ENCODE assay signal across 9 cellular contexts in the genomic region with DNA sequence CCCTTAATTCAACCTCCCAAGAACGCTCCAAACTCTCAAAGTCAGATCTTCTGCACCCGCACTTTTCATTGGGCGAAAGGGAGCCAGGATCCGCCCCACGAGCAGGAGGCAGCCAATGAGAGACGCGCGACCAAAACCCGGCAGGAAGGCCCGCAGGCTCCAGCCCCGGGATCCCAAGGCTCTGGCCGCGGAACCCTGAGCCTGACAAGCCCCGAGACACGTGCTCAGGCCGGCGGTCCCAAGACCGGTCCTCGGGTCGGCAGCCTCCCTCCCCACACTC. TPM values are rescaled to one million over a fixed set of nuclear protein-coding genes. Genes with fewer than 3 reads are reported as not detected.
A peak's percentile ranks its signal among the peaks of the same experiment; 100 is the strongest.
DNase-seq lines count a peak whose midpoint lies in the region; ATAC-seq and TF ChIP-seq lines count a peak whose summit lies in the region.
"Had no signal": no experiment of that assay in that cellular context is flagged by ENCODE, and none has a peak within 500 bp of the region (broad histone marks: within the 10 kb centered on the region; RNA-seq: fewer than 3 reads in every experiment).

No MANE protein-coding gene starts in this region.

- WGBS in lung, 2 donors, result 0% methylated on average over 20 of the region's 20 CpGs

- peaks cover 0 to 9% of the 10 kb centered on the region in 2 donors for H3K4me1 ChIP-seq in lung (ENCODE audit: control insufficient read depth in 2 of 2, insufficient read depth in 2 of 2, low read length in 2 of 2)

- no peaks in the 10 kb centered on the region for H3K27me3 ChIP-seq in lung (ENCODE audit: control insufficient read depth, insufficient read depth)

- peaks cover 0 to 10% of the 10 kb centered on the region in 2 donors for H3K36me3 ChIP-seq in lung (ENCODE audit: control insufficient read depth in 2 of 2, insufficient read depth in 2 of 2, low read length in 2 of 2)

- DNase-seq in C1 segment of cervical spinal cord (lab: John Stamatoyannopoulos, UW) (peak; percentile 52 to 91 (median 79)), NCI-H82 treated with DMSO at 0.1 percent for 48 hours (lab: John Stamatoyannopoulos, UW; ENCODE audit: unreplicated experiment) (peak; percentile 49), ecto neural progenitor cell (ENCODE audit: low spot score) (peak; percentile 96), lung (ENCODE audit: low spot score) (peak; percentile 90)
- DNase-seq in activated CD4-positive, alpha-beta memory T cell treated with anti-CD3 and anti-CD28 coated beads, Interleukin-2, amount 10 ng/mL, durations not matched to agents 7 days and 5 days, result peak; percentile 91
- DNase-seq in stimulated activated CD4-positive, alpha-beta T cell treated with anti-CD3 and anti-CD28 coated beads, TNF-alpha, amount 100 ng/mL, for 24 hours (ENCODE audit: low read depth in 3 of 3), result peak; percentile 78 to 87 (median 80)

- H3K27me3 Mint-ChIP-seq in activated CD4-positive, alpha-beta memory T cell treated with anti-CD3 and anti-CD28 coated beads, Interleukin-2, amount 10 ng/mL, durations not matched to agents 7 days and 5 days, result no peaks in the 10 kb centered on the region

- CTCF ChIA-PET in activated CD4-positive, alpha-beta memory T cell treated with anti-CD3 and anti-CD28 coated beads, Interleukin-2, amount 10 ng/mL, durations not matched to agents 7 days and 5 days (lab: Charles Lee), result interaction anchor here (0.6 to 5.7 kb wide), 5 partner anchors 10 to 174 kb away, joined by 3 to 37 read pairs (median 3); no protein-coding TSS in a partner anchor

- H3K4me3 ChIP-seq in lung, result peak overlapping the region; percentile 89

- H3K9me3 ChIP-seq in lung (ENCODE audit: control insufficient read depth in 2 of 2, insufficient read depth in 1 of 2, low read length in 1 of 2), result no peaks in the 10 kb centered on the region

- POLR2A ChIA-PET in activated CD4-positive, alpha-beta memory T cell treated with anti-CD3 and anti-CD28 coated beads, Interleukin-2, amount 10 ng/mL, durations not matched to agents 7 days and 5 days (lab: Charles Lee), result interaction anchor here (0.9 to 4.0 kb wide), 20 partner anchors 9 to 278 kb away, joined by 3 to 47 read pairs (median 4); partner anchors contain the start of genes OAS1, OAS2, OAS3 and TPCN1

- peak overlapping the region; percentile 97 for H3K27ac Mint-ChIP-seq in activated CD4-positive, alpha-beta memory T cell treated with anti-CD3 and anti-CD28 coated beads, Interleukin-2, amount 10 ng/mL, durations not matched to agents 7 days and 5 days

- no peaks in the 10 kb centered on the region for H3K9me3 Mint-ChIP-seq in activated CD4-positive, alpha-beta memory T cell treated with anti-CD3 and anti-CD28 coated beads, Interleukin-2, amount 10 ng/mL, durations not matched to agents 7 days and 5 days

- H3K4me1 Mint-ChIP-seq in activated CD4-positive, alpha-beta memory T cell treated with anti-CD3 and anti-CD28 coated beads, Interleukin-2, amount 10 ng/mL, durations not matched to agents 7 days and 5 days, result peaks cover 26% of the 10 kb centered on the region

- peaks cover 29% of the 10 kb centered on the region for H3K36me3 Mint-ChIP-seq in activated CD4-positive, alpha-beta memory T cell treated with anti-CD3 and anti-CD28 coated beads, Interleukin-2, amount 10 ng/mL, durations not matched to agents 7 days and 5 days (ENCODE audit: low read depth)

- H3K27ac ChIP-seq in lung (ENCODE audit: low read depth in 1 of 2, low read length in 1 of 2), result peak overlapping the region; percentile 90 to 99

- TF ChIP-seq CTCF in lung (IDR thresholded peaks at IDR 0.05; ENCODE audit: control extremely low read depth, extremely low read depth), result no peak

- ATAC-seq in GM19328 (IDR thresholded peaks at IDR 0.05; ENCODE audit: unreplicated experiment), result peak; percentile 63
- peak; percentile 48 for ATAC-seq in HG03469 (IDR thresholded peaks at IDR 0.05; ENCODE audit: unreplicated experiment)
- peak; percentile 85 for ATAC-seq in lung (ENCODE audit: insufficient read depth, low FRiP score)

- H3K4me3 Mint-ChIP-seq in activated CD4-positive, alpha-beta memory T cell treated with anti-CD3 and anti-CD28 coated beads, Interleukin-2, amount 10 ng/mL, durations not matched to agents 7 days and 5 days, result peak overlapping the region; percentile 86

RNA-seq across cellular contexts. Expression of gene DDX54, which starts 0.4 kb away (rescaled TPM):
- 10 to 100 TPM; 55.6 to 57.6 TPM for total RNA-seq in activated CD4-positive, alpha-beta memory T cell treated with anti-CD3 and anti-CD28 coated beads, Interleukin-2, amount 10 ng/mL, durations not matched to agents 7 days and 5 days
- 10 to 100 TPM; 17.9 to 75.3 TPM for total RNA-seq in lung
- 10 to 100 TPM; 43.6 to 60.2 TPM for polyA plus RNA-seq in lung

RNA-seq across cellular contexts. Expression of gene RITA1, which starts 0.7 kb away (rescaled TPM):
- 10 to 100 TPM; 14.7 to 16.9 TPM for total RNA-seq in activated CD4-positive, alpha-beta memory T cell treated with anti-CD3 and anti-CD28 coated beads, Interleukin-2, amount 10 ng/mL, durations not matched to agents 7 days and 5 days
- total RNA-seq in lung, result 10 to 100 TPM in 1 of 2 donors, 1 to 10 TPM in 1; 9.1 to 19.7 TPM
- polyA plus RNA-seq in lung, result 10 to 100 TPM; 12.3 to 16.2 TPM

RNA-seq across cellular contexts. Expression of gene CFAP73, which starts 35.3 kb away (rescaled TPM):
- total RNA-seq in activated CD4-positive, alpha-beta memory T cell treated with anti-CD3 and anti-CD28 coated beads, Interleukin-2, amount 10 ng/mL, durations not matched to agents 7 days and 5 days, result under 1 TPM; 0.23 to 0.28 TPM
- total RNA-seq in lung, result 10 to 100 TPM; 14.6 to 40.6 TPM
- 10 to 100 TPM; 10.4 to 14.6 TPM for polyA plus RNA-seq in lung
- total RNA-seq: glomerular endothelial cell had no signal

RNA-seq across cellular contexts. Expression of gene TPCN1, which starts 36.4 kb away (rescaled TPM):
- 10 to 100 TPM; 18.3 to 19.2 TPM for total RNA-seq in activated CD4-positive, alpha-beta memory T cell treated with anti-CD3 and anti-CD28 coated beads, Interleukin-2, amount 10 ng/mL, durations not matched to agents 7 days and 5 days
- 10 to 100 TPM; 32.0 to 61.7 TPM for total RNA-seq in lung
- 10 to 100 TPM; 20.8 to 29.4 TPM for polyA plus RNA-seq in lung

RNA-seq across cellular contexts. Expression of gene RASAL1, which starts 49.3 kb away (rescaled TPM):
- total RNA-seq in activated CD4-positive, alpha-beta memory T cell treated with anti-CD3 and anti-CD28 coated beads, Interleukin-2, amount 10 ng/mL, durations not matched to agents 7 days and 5 days, result under 1 TPM; 0.10 to 0.35 TPM
- under 1 TPM; 0.58 to 0.65 TPM for total RNA-seq in lung
- 1 to 10 TPM in 1 of 2 donors, under 1 TPM in 1; 0.09 to 1.8 TPM for polyA plus RNA-seq in lung
- total RNA-seq: glomerular endothelial cell had no signal

Comparison
In these comparisons a context has a peak if more than half of its experiments do, and no peak if none do; other contexts are left out.
1. Peak in every context shown above with its lines: DNase-seq, ATAC-seq, H3K4me3 ChIP-seq and H3K27ac ChIP-seq.
2. RNA of gene CFAP73, which starts 35.3 kb away (total RNA-seq): 14.6 to 40.6 TPM in lung; 0.23 to 0.28 TPM in activated CD4-positive, alpha-beta memory T cell treated with anti-CD3 and anti-CD28 coated beads, Interleukin-2, amount 10 ng/mL, durations not matched to agents 7 days and 5 days; every median in the first group is over 10 times any median in the second.